Comparison of ENCODE assay signal across 8 cellular contexts in the genomic region with DNA sequence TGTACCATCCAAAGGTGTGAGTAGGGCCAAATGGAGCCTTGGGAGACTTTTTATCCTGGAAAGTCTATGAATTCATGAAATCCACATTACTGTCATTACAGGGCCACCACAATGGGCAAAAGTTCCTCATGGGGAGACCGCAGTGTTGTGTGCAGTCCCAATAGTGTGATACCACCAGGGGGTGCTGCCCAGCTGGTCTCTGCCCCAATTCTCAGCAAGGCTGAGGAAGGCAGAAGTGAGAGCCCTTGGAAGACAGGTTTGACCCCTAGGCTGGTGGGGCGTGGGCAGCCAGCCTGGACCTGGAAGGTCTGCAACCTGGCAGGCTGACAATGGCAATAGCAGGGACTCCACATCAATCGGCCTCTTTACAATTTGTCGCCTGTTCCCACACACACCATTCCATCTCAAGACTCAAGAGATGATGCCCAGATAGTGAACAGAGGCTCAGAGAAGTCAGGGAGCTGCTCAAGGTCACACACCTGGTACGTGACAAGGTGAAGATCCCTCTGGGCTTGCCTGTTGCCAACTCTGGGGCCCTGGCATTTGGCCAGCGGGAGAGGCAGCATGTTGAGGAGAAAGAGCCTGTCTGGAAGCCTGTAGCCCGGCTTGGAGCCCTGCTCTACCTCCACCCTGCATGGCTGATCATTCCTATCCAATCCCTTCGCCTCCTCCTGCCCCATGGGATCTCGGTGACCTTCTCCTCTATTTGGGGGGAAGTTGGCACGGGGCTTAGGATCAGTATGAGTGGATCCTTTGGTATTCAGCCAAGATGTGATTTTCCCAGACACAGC. TPM values are rescaled to one million over a fixed set of nuclear protein-coding genes. Genes with fewer than 3 reads are reported as not detected.
DNase-seq lines count a peak whose midpoint lies in the region; ATAC-seq and TF ChIP-seq lines count a peak whose summit lies in the region.

No MANE protein-coding gene starts in this region.

- DNase-seq in G401 (ENCODE audit: low spot score) (peak; percentile 69), MV-4-11 (lab: John Stamatoyannopoulos, UW) (peak; percentile 84), kidney tubule cell (ENCODE audit: low spot score) (peak; percentile 58)
- DNase-seq in central memory CD8-positive, alpha-beta T cell (ENCODE audit: low spot score in 2 of 2), result peak; percentile 21 to 40
- peak; percentile 51 to 52 for DNase-seq in stimulated activated CD4-positive, alpha-beta T cell treated with anti-CD3 and anti-CD28 coated beads, Interleukin-2, amount 100 ng/mL, for 48 hours

- H3K4me1 Mint-ChIP-seq in central memory CD8-positive, alpha-beta T cell, result peaks cover 19% of the 10 kb centered on the region

- H3K9me3 Mint-ChIP-seq in central memory CD8-positive, alpha-beta T cell, result no peaks in the 10 kb centered on the region

- TF ChIP-seq CTCF in VCaP (conservative IDR thresholded peaks at IDR 0.05), result peak; percentile 77

- in situ Hi-C loops in G401 (cut with HindIII; ENCODE audit: low sequenced_read_pairs), result no loop called here

- H3K27ac Mint-ChIP-seq in central memory CD8-positive, alpha-beta T cell (ENCODE audit: low read depth), result no peak overlapping the region

- H3K4me3 Mint-ChIP-seq in central memory CD8-positive, alpha-beta T cell, result no peak overlapping the region

- H3K27me3 Mint-ChIP-seq in central memory CD8-positive, alpha-beta T cell, result peaks cover 91% of the 10 kb centered on the region

- ATAC-seq in central memory CD8-positive, alpha-beta T cell (replicated peaks; ENCODE audit: extremely low read depth, poor library complexity, severe bottlenecking), result peak; percentile 55
- ATAC-seq in GM18867 (IDR thresholded peaks at IDR 0.05; ENCODE audit: unreplicated experiment), result no peak
- ATAC-seq in GM18511 (IDR thresholded peaks at IDR 0.05; ENCODE audit: unreplicated experiment), result no peak

- H3K36me3 Mint-ChIP-seq in central memory CD8-positive, alpha-beta T cell (ENCODE audit: insufficient read depth), result peaks cover 2% of the 10 kb centered on the region

- no peak overlapping the region; the same call in 1 of the 2 replicates for H3K27ac ChIP-seq in VCaP

RNA-seq across cellular contexts. Expression of a gene that starts 3.1 kb away (rescaled TPM):
- total RNA-seq in G401 (2014; rRNA removed; shearing (Covaris generic)), result 18.9 and 25.8 TPM in 2 replicates

RNA-seq across cellular contexts. Expression of a gene that starts 56.5 kb away (rescaled TPM):
- total RNA-seq in G401 (2014; rRNA removed; shearing (Covaris generic)), result not detected in 2 replicates

Comparison
In these comparisons a context has a peak if more than half of its experiments do, and no peak if none do; other contexts are left out.
1. DNase-seq: peak in every context shown above with its lines; median percentile 84 in MV-4-11; 69 in G401; 58 in kidney tubule cell; 52 in stimulated activated CD4-positive, alpha-beta T cell treated with anti-CD3 and anti-CD28 coated beads, Interleukin-2, amount 100 ng/mL, for 48 hours; 30 in central memory CD8-positive, alpha-beta T cell.